6 cellular contexts compared by ENCODE assay signal in the genomic region with DNA sequence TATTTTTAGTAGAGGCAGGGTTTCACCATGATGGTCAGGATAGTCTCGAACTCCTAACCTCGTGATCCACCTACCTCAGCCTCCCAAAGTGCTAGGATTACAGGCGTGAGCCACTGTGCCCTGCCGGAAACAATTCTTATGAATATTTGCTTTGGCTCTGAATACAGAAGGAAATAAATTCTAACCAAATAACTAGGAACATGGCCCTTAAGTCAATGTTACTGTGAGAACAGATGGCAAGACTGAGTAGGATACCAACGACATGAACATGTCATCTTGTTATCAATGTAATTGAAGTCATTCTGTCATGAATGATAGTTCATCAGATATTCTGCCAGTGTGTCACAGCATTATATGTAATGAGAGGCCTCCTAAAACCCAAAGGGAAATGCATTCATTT.
"Had no signal": no experiment of that assay in that cellular context is flagged by ENCODE, and none has a peak within 500 bp of the region (broad histone marks: within the 10 kb centered on the region; RNA-seq: fewer than 3 reads in every experiment).

No MANE protein-coding gene starts in this region.

- H3K9me3 Mint-ChIP-seq: H9 had no signal

- H2AFZ ChIP-seq: GM23248 had no signal

- DNase-seq: GM23248, GOT3, H9, HCEC 1CT, IMR-90 had no signal

- H3K4me3 ChIP-seq: GM23248, K562 had no signal

- ATAC-seq: K562 had no signal

- H3K9ac ChIP-seq: GM23248 had no signal

- H3K27ac ChIP-seq: GM23248 had no signal

- H3K4me3 Mint-ChIP-seq: H9 had no signal
